Comparison of ENCODE assay signal across 16 cellular contexts in the genomic region with DNA sequence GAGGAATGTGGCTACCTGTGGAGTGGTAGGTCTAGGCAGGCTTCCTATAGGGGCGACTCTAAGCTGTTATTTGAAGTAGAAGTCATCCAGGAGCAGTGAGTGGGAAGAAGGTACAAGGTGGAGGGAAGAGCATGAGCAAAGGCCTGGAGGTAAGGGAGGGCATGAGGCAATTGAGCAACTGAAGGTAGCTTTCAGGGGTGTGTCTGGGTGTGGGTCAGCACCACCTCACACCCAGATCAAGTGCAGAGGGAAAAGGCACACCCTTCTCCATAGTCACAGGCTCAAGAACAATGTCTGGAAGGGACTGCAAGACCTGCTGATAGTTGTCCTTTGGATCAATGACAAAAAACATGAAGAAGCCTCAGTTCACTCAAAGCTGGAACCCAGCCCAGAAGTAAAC. TPM values are rescaled to one million over a fixed set of nuclear protein-coding genes. Genes with fewer than 3 reads are reported as not detected.
DNase-seq lines count a peak whose midpoint lies in the region; ATAC-seq and TF ChIP-seq lines count a peak whose summit lies in the region.
"Had no signal": no experiment of that assay in that cellular context is flagged by ENCODE, and none has a peak within 500 bp of the region (broad histone marks: within the 10 kb centered on the region; RNA-seq: fewer than 3 reads in every experiment).

No MANE protein-coding gene starts in this region.

- H3K27me3 Mint-ChIP-seq in MCF 10A (ENCODE audit: insufficient read depth, unreplicated experiment) = no peaks in the 10 kb centered on the region
- H3K27me3 Mint-ChIP-seq in activated CD8-positive, alpha-beta T cell treated with anti-CD3 and anti-CD28 coated beads, Interleukin-2, amount 10 ng/mL, durations not matched to agents 7 days and 5 days (ENCODE audit: low read depth) = no peaks in the 10 kb centered on the region

- no peak overlapping the region for H3K4me3 Mint-ChIP-seq in MCF 10A (ENCODE audit: unreplicated experiment)
- no peak overlapping the region for H3K4me3 Mint-ChIP-seq in activated CD8-positive, alpha-beta T cell treated with anti-CD3 and anti-CD28 coated beads, Interleukin-2, amount 10 ng/mL, durations not matched to agents 7 days and 5 days
- H3K4me3 Mint-ChIP-seq: CD14-positive monocyte; CD8-positive, alpha-beta T cell; IgD-negative memory B cell had no signal

- POLR2A ChIA-PET in MCF 10A (lab: Yijun Ruan, JAX) = interaction anchor here (0.5 to 0.6 kb wide), 2 partner anchors 461 to 1574 kb away, joined by 3 read pairs; a partner anchor contains a TSS
- POLR2A ChIA-PET in activated CD8-positive, alpha-beta T cell treated with anti-CD3 and anti-CD28 coated beads, Interleukin-2, amount 10 ng/mL, durations not matched to agents 7 days and 5 days (lab: Charles Lee) = no interaction called here

- H3K79me1 ChIP-seq in mesenchymal stem cell (replicated peaks; ENCODE audit: low read length, poor library complexity, severe bottlenecking) = no peaks in the 10 kb centered on the region

- H3K23ac ChIP-seq in mesenchymal stem cell (ENCODE audit: low read length in 2 of 2) = no peak overlapping the region

- TF ChIP-seq EP300 in transverse colon (IDR thresholded peaks at IDR 0.05; ENCODE audit: low read depth) = no peak

- H3K4me3 ChIP-seq in mammary epithelial cell (replicated peaks in 1 of 3; ENCODE audit: insufficient read depth in 1 of 3, low read depth in 2 of 3, low read length in 3 of 3) (no peak overlapping the region), epithelial cell of esophagus (ENCODE audit: low read length) (no peak overlapping the region), mesenchymal stem cell (ENCODE audit: insufficient read depth in 1 of 2, low read depth in 1 of 2, low read length in 2 of 2) (no peak overlapping the region), transverse colon (no peak overlapping the region)
- H3K4me3 ChIP-seq: BLaER1 had no signal

- H2BK12ac ChIP-seq in mesenchymal stem cell (ENCODE audit: low read length in 2 of 2) = no peak overlapping the region

- BruUV-seq in MCF 10A (replicated peaks; lab: Mats Ljungman, UMichigan) (no TSS peak), mammary epithelial cell (replicated peaks; lab: Mats Ljungman, UMichigan) (no TSS peak)

- H4K91ac ChIP-seq in mesenchymal stem cell (ENCODE audit: low read length) = no peak overlapping the region

- no peaks in the 10 kb centered on the region for H3K36me3 ChIP-seq in mammary epithelial cell (ENCODE audit: insufficient read depth, low read length)
- no peaks in the 10 kb centered on the region for H3K36me3 ChIP-seq in mesenchymal stem cell (ENCODE audit: control insufficient read depth in 1 of 2, insufficient read depth in 2 of 2, low read depth in 1 of 2, low read length in 2 of 2)
- H3K36me3 ChIP-seq in transverse colon = no peaks in the 10 kb centered on the region
- H3K36me3 ChIP-seq: BLaER1 had no signal

- H3K4ac ChIP-seq in mesenchymal stem cell (ENCODE audit: low read depth in 1 of 2, low read length in 2 of 2) = no peak overlapping the region

- H2BK5ac ChIP-seq in mesenchymal stem cell (ENCODE audit: low read depth, low read length, poor library complexity, severe bottlenecking) = no peak overlapping the region

- intact Hi-C loops in MCF 10A (cut with micrococcal nuclease) (no loop called here), mammary epithelial cell (cut with micrococcal nuclease) (no loop called here), transverse colon (cut with DNase I; ENCODE audit: low total_unique reads) (no loop called here)

- dilution Hi-C loops in mammary epithelial cell (cut with HindIII; ENCODE audit: low sequenced_read_pairs) = no loop called here

- H3K18ac ChIP-seq in mesenchymal stem cell (ENCODE audit: low read depth in 1 of 2, low read length in 2 of 2) = no peak overlapping the region

- ATAC-seq in activated CD8-positive, alpha-beta T cell treated with anti-CD3 and anti-CD28 coated beads, Interleukin-2, amount 10 ng/mL, durations not matched to agents 7 days and 5 days = no peak
- ATAC-seq: CD8-positive, alpha-beta T cell had no signal

- no peaks in the 10 kb centered on the region for H3K9me3 Mint-ChIP-seq in MCF 10A (ENCODE audit: unreplicated experiment)
- H3K9me3 Mint-ChIP-seq in activated CD8-positive, alpha-beta T cell treated with anti-CD3 and anti-CD28 coated beads, Interleukin-2, amount 10 ng/mL, durations not matched to agents 7 days and 5 days (ENCODE audit: insufficient read depth) = no peaks in the 10 kb centered on the region
- H3K9me3 Mint-ChIP-seq: CD14-positive monocyte; CD8-positive, alpha-beta T cell had no signal

- H3K27me3 ChIP-seq in mammary epithelial cell (ENCODE audit: insufficient read depth, low read length) = no peaks in the 10 kb centered on the region
- peaks cover 0 to 23% of the 10 kb centered on the region in 2 experiments for H3K27me3 ChIP-seq in mesenchymal stem cell (ENCODE audit: control insufficient read depth in 1 of 2, insufficient read depth in 1 of 2, low read length in 2 of 2)
- peaks cover 6% of the 10 kb centered on the region for H3K27me3 ChIP-seq in transverse colon
- H3K27me3 ChIP-seq: BLaER1 had no signal

- H2BK120ac ChIP-seq in mesenchymal stem cell (ENCODE audit: low read depth, low read length) = no peak overlapping the region

- H2BK15ac ChIP-seq in mesenchymal stem cell (ENCODE audit: low read depth, poor library complexity, severe bottlenecking) = no peak overlapping the region

- H3K9ac ChIP-seq in mammary epithelial cell (ENCODE audit: insufficient read depth, low read length) = no peak overlapping the region
- no peak overlapping the region for H3K9ac ChIP-seq in mesenchymal stem cell (ENCODE audit: low read length)
- H3K9ac ChIP-seq: BLaER1 had no signal

- no peaks in the 10 kb centered on the region for H3K36me3 Mint-ChIP-seq in MCF 10A (ENCODE audit: insufficient read depth, unreplicated experiment)
- no peaks in the 10 kb centered on the region for H3K36me3 Mint-ChIP-seq in activated CD8-positive, alpha-beta T cell treated with anti-CD3 and anti-CD28 coated beads, Interleukin-2, amount 10 ng/mL, durations not matched to agents 7 days and 5 days (ENCODE audit: low read depth)
- H3K36me3 Mint-ChIP-seq: CD14-positive monocyte; CD8-positive, alpha-beta T cell had no signal

- H3K4me1 Mint-ChIP-seq in MCF 10A (ENCODE audit: insufficient read depth, unreplicated experiment) = peaks cover 32% of the 10 kb centered on the region
- H3K4me1 Mint-ChIP-seq in activated CD8-positive, alpha-beta T cell treated with anti-CD3 and anti-CD28 coated beads, Interleukin-2, amount 10 ng/mL, durations not matched to agents 7 days and 5 days (ENCODE audit: low read depth) = no peaks in the 10 kb centered on the region
- H3K4me1 Mint-ChIP-seq: CD14-positive monocyte, IgD-negative memory B cell had no signal

- H3K9me3 ChIP-seq in mammary epithelial cell (replicated peaks; ENCODE audit: insufficient read depth, low read length) (no peaks in the 10 kb centered on the region), mesenchymal stem cell (ENCODE audit: control insufficient read depth, low read length) (no peaks in the 10 kb centered on the region), transverse colon (no peaks in the 10 kb centered on the region)
- H3K9me3 ChIP-seq: BLaER1 had no signal

- H3K27ac ChIP-seq in mammary epithelial cell (ENCODE audit: insufficient read depth, low read depth, low read length) (no peak overlapping the region), mesenchymal stem cell (ENCODE audit: low read length, poor library complexity, severe bottlenecking) (no peak overlapping the region), transverse colon (no peak overlapping the region)
- H3K27ac ChIP-seq: BLaER1 had no signal

- H3K79me2 ChIP-seq in mammary epithelial cell (ENCODE audit: insufficient read depth, low read length) = no peaks in the 10 kb centered on the region

- CTCF ChIA-PET in MCF 10A (lab: Yijun Ruan, JAX) = interaction anchor here (0.8 to 1.4 kb wide), 2 partner anchors 14 to 22 kb away, joined by 3 to 6 read pairs; no protein-coding TSS in a partner anchor
- CTCF ChIA-PET in mammary epithelial cell (lab: Charles Lee; ENCODE audit: low non-redundant PET) = no interaction called here
- CTCF ChIA-PET in activated CD8-positive, alpha-beta T cell treated with anti-CD3 and anti-CD28 coated beads, Interleukin-2, amount 10 ng/mL, durations not matched to agents 7 days and 5 days (lab: Charles Lee) = interaction anchor here (1.6 kb wide), 1 partner anchor 20 kb away, joined by 4 read pairs; no protein-coding TSS in a partner anchor

- no peaks in the 10 kb centered on the region for H4K20me1 ChIP-seq in mammary epithelial cell (ENCODE audit: insufficient read depth, low read length)
- H4K20me1 ChIP-seq: BLaER1 had no signal

- TF ChIP-seq POLR2A in transverse colon (IDR thresholded peaks at IDR 0.05) = no peak

- no peak for TF ChIP-seq CTCF in MCF 10A (IDR thresholded peaks at IDR 0.05; ENCODE audit: unreplicated experiment)
- no peak for TF ChIP-seq CTCF in mammary epithelial cell (conservative IDR thresholded peaks at IDR 0.05 in 1 of 2, IDR thresholded peaks at IDR 0.05 in 1 of 2; ENCODE audit: extremely low read depth in 1 of 2, insufficient read depth in 1 of 2, low read depth in 1 of 2, low read length in 2 of 2)
- no peak for TF ChIP-seq CTCF in epithelial cell of esophagus (IDR thresholded peaks at IDR 0.05; ENCODE audit: insufficient read depth, low read depth, low read length, missing control alignments)
- no peak for TF ChIP-seq CTCF in transverse colon (IDR thresholded peaks at IDR 0.05)

- peak overlapping the region; percentile 30 for H2AK5ac ChIP-seq in mesenchymal stem cell (ENCODE audit: low read length, severe bottlenecking)

- no peak overlapping the region for H3K14ac ChIP-seq in mesenchymal stem cell (ENCODE audit: low read length in 2 of 2)

- in situ Hi-C loops in mammary epithelial cell (cut with MboI; ENCODE audit: low sequenced_read_pairs in 2 of 2) (no loop called here), transverse colon (cut with MboI; ENCODE audit: low pct_ligation_motif_present in 1 of 4, low pct_unique_long_range_greater_than_20kb in 1 of 4, low sequenced_read_pairs in 3 of 4) (no loop called here)

- H3K27ac Mint-ChIP-seq in MCF 10A (ENCODE audit: low read depth, unreplicated experiment) = peak overlapping the region; percentile 3
- H3K27ac Mint-ChIP-seq in activated CD8-positive, alpha-beta T cell treated with anti-CD3 and anti-CD28 coated beads, Interleukin-2, amount 10 ng/mL, durations not matched to agents 7 days and 5 days = no peak overlapping the region
- H3K27ac Mint-ChIP-seq: CD14-positive monocyte; CD8-positive, alpha-beta T cell; IgD-negative memory B cell had no signal

- 79% methylated on average over 1 of the region's 1 CpG for WGBS in mammary epithelial cell (ENCODE audit: low coverage, missing lambda C conversion rate)
- WGBS in mesenchymal stem cell = 40% methylated on average over 1 of the region's 1 CpG
- 55 to 66% methylated on average over 1 of the region's 1 CpG for WGBS in transverse colon (ENCODE audit: low coverage in 1 of 2), 2 donors

- H4K8ac ChIP-seq in mesenchymal stem cell (ENCODE audit: low read length) = no peak overlapping the region

- H2AFZ ChIP-seq in mammary epithelial cell (ENCODE audit: low read depth, low read length) (no peak overlapping the region), mesenchymal stem cell (ENCODE audit: low read depth, low read length) (no peak overlapping the region)

- H3K4me1 ChIP-seq in mammary epithelial cell (ENCODE audit: insufficient read depth, low read length) = peaks cover 3% of the 10 kb centered on the region
- H3K4me1 ChIP-seq in mesenchymal stem cell (ENCODE audit: control insufficient read depth, insufficient read depth, low read depth, low read length) = peaks cover 13% of the 10 kb centered on the region
- H3K4me1 ChIP-seq in transverse colon = no peaks in the 10 kb centered on the region
- H3K4me1 ChIP-seq: BLaER1 had no signal

- H3K4me2 ChIP-seq in mammary epithelial cell (ENCODE audit: insufficient read depth, low read depth, low read length) (no peak overlapping the region), mesenchymal stem cell (ENCODE audit: low read length, poor library complexity, severe bottlenecking) (no peak overlapping the region)
- H3K4me2 ChIP-seq: BLaER1 had no signal

- peak; percentile 11 for DNase-seq in MCF 10A (ENCODE audit: unreplicated experiment)
- DNase-seq in mammary epithelial cell = no peak
- DNase-seq in epithelial cell of esophagus (ENCODE audit: low read depth) = peak; percentile 28
- DNase-seq in mesenchymal stem cell = no peak
- no peak for DNase-seq in activated CD8-positive, alpha-beta T cell treated with anti-CD3 and anti-CD28 coated beads, Interleukin-2, amount 10 ng/mL, durations not matched to agents 7 days and 5 days
- no peak for DNase-seq in transverse colon
- DNase-seq in NCI-H1092 (lab: John Stamatoyannopoulos, UW) = no peak
- DNase-seq: 8988T; Calu3; CD8-positive, alpha-beta T cell; HCEC 1CT had no signal

RNA-seq across cellular contexts. Expression of a gene that starts 46.5 kb away (rescaled TPM):
- total RNA-seq in MCF 10A (2022) = not detected in 2 replicates
- not detected for total RNA-seq in mammary epithelial cell
- 0.07 TPM for polyA plus RNA-seq in mammary epithelial cell
- polyA minus RNA-seq in mammary epithelial cell = not detected
- polyA plus RNA-seq in mesenchymal stem cell (2013, experiment 1 of 2) = not detected
- not detected for polyA plus RNA-seq in mesenchymal stem cell (2013, experiment 2 of 2)
- not detected for total RNA-seq in activated CD8-positive, alpha-beta T cell treated with anti-CD3 and anti-CD28 coated beads, Interleukin-2, amount 10 ng/mL, durations not matched to agents 7 days and 5 days
- 1 to 10 TPM in 1 of 4 donors, not detected in 3; 1.1 TPM for total RNA-seq in transverse colon
- total RNA-seq: A673; Calu3; CD8-positive, alpha-beta T cell had no signal
- polyA plus RNA-seq: AG04450, CD14-positive monocyte, IgD-negative memory B cell had no signal

Comparison
In these comparisons a context has a peak if more than half of its experiments do, and no peak if none do; other contexts are left out.
1. DNase-seq: peak in MCF 10A (single experiment) and epithelial cell of esophagus (single experiment); none in mammary epithelial cell (single experiment), mesenchymal stem cell (single experiment), activated CD8-positive, alpha-beta T cell treated with anti-CD3 and anti-CD28 coated beads, Interleukin-2, amount 10 ng/mL, durations not matched to agents 7 days and 5 days (single experiment), transverse colon (single experiment) and NCI-H1092 (single experiment).